12 cellular contexts compared by ENCODE assay signal in the genomic region with DNA sequence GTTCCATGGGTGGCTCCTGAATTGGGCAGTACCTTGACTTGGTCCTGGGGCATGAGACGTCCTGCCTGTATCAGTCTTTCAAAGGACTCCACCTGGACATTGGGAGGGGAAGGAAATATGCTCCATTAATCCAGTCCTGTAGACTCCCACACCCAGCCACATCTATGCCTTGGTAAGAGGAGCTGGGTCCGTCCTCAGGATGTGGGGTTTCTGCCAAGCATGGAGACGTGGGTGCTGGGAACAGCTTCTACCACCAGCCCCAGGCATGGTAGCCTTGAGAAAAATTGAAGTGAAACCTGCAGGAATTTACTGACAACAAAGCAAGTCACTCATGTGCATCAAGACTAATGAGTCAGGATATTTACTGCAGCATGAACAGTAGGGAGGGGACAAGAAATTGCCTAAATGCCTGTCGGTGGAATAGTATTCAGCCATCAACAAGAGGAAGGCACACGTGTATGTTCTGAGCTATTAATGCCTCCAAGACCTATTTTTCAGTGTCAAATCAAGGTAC. TPM values are rescaled to one million over a fixed set of nuclear protein-coding genes. Genes with fewer than 3 reads are reported as not detected.
DNase-seq lines count a peak whose midpoint lies in the region; ATAC-seq and TF ChIP-seq lines count a peak whose summit lies in the region.
"Had no signal": no experiment of that assay in that cellular context is flagged by ENCODE, and none has a peak within 500 bp of the region (broad histone marks: within the 10 kb centered on the region; RNA-seq: fewer than 3 reads in every experiment).

No MANE protein-coding gene starts in this region.

- H3K27me3 Mint-ChIP-seq in mesothelial cell of epicardium (ENCODE audit: low read depth): no peaks in the 10 kb centered on the region

- H3K36me3 Mint-ChIP-seq in activated naive CD4-positive, alpha-beta T cell treated with anti-CD3 and anti-CD28 coated beads, Interleukin-2, amount 50 U/mL, for 72 hours: peaks cover 58 to 65% of the 10 kb centered on the region in 2 donors
- H3K36me3 Mint-ChIP-seq in mesothelial cell of epicardium: peaks cover 33% of the 10 kb centered on the region

- no peak for TF ChIP-seq CTCF in mesothelial cell of epicardium (IDR thresholded peaks at IDR 0.05; ENCODE audit: unreplicated experiment)

- peaks cover 4% of the 10 kb centered on the region for H3K4me1 Mint-ChIP-seq in mesothelial cell of epicardium

- H3K9me3 Mint-ChIP-seq in activated naive CD4-positive, alpha-beta T cell treated with anti-CD3 and anti-CD28 coated beads, Interleukin-2, amount 50 U/mL, for 72 hours: peaks cover 0 to 2% of the 10 kb centered on the region in 2 donors
- no peaks in the 10 kb centered on the region for H3K9me3 Mint-ChIP-seq in mesothelial cell of epicardium

- DNase-seq in CD1c-positive myeloid dendritic cell (ENCODE audit: extremely low spot score): peak; percentile 73
- no peak for DNase-seq in activated naive CD4-positive, alpha-beta T cell treated with anti-CD3 and anti-CD28 coated beads, Interleukin-2, amount 50 U/mL, for 72 hours (ENCODE audit: low spot score in 2 of 2)
- DNase-seq in medulla oblongata (ENCODE audit: extremely low spot score): peak; percentile 28
- no peak for DNase-seq in NCI-H524 (lab: John Stamatoyannopoulos, UW)
- no peak for DNase-seq in mesothelial cell of epicardium (ENCODE audit: low spot score in 2 of 2, unreplicated experiment in 2 of 2)
- DNase-seq: SW 1271 had no signal

- H3K4me3 Mint-ChIP-seq in mesothelial cell of epicardium: no peak overlapping the region

- TF ChIP-seq EP300 in Ishikawa (IDR thresholded peaks at IDR 0.05; ENCODE audit: borderline replicate concordance): peak; percentile 96

- peak; percentile 39 for TF ChIP-seq RAD21 in Ishikawa (IDR thresholded peaks at IDR 0.05; ENCODE audit: low read depth)

- ATAC-seq in activated naive CD4-positive, alpha-beta T cell treated with anti-CD3 and anti-CD28 coated beads, Interleukin-2, amount 50 U/mL, for 72 hours: no peak
- ATAC-seq in HG03039 (IDR thresholded peaks at IDR 0.05; ENCODE audit: unreplicated experiment): no peak
- ATAC-seq in GM21825 (IDR thresholded peaks at IDR 0.05; ENCODE audit: unreplicated experiment): no peak

- peak overlapping the region; percentile 92 to 96 for H3K27ac Mint-ChIP-seq in activated naive CD4-positive, alpha-beta T cell treated with anti-CD3 and anti-CD28 coated beads, Interleukin-2, amount 50 U/mL, for 72 hours
- H3K27ac Mint-ChIP-seq in mesothelial cell of epicardium: no peak overlapping the region

TF ChIP-seq in Ishikawa, 13 proteins besides CTCF, POLR2A, EP300 and RAD21:
- TF ChIP-seq YY1 (IDR thresholded peaks at IDR 0.05; ENCODE audit: low read depth) (no peak), CEBPB (IDR thresholded peaks at IDR 0.05) (peak; percentile 64; the same call in 1 of the 2 replicates), TAF1 (IDR thresholded peaks at IDR 0.05; ENCODE audit: low read depth) (no peak), FOXM1 (IDR thresholded peaks at IDR 0.05; ENCODE audit: borderline replicate concordance, low read depth) (peak; percentile 92), CREB1 (IDR thresholded peaks at IDR 0.05; ENCODE audit: low read depth) (no peak), ZBTB7A (IDR thresholded peaks at IDR 0.05; ENCODE audit: low read depth) (no peak), TEAD4 (IDR thresholded peaks at IDR 0.05) (peak; percentile 95), NFIC (IDR thresholded peaks at IDR 0.05) (peak; percentile 88), TCF12 (IDR thresholded peaks at IDR 0.05; ENCODE audit: low read depth) (peak; percentile 96), EGR1 (IDR thresholded peaks at IDR 0.05) (peak; percentile 40; the same call in 1 of the 2 replicates)
- TF ChIP-seq, protein P1, sequence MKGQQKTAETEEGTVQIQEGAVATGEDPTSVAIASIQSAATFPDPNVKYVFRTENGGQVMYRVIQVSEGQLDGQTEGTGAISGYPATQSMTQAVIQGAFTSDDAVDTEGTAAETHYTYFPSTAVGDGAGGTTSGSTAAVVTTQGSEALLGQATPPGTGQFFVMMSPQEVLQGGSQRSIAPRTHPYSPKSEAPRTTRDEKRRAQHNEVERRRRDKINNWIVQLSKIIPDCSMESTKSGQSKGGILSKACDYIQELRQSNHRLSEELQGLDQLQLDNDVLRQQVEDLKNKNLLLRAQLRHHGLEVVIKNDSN (IDR thresholded peaks at IDR 0.05): no peak
- TF ChIP-seq, protein P2, sequence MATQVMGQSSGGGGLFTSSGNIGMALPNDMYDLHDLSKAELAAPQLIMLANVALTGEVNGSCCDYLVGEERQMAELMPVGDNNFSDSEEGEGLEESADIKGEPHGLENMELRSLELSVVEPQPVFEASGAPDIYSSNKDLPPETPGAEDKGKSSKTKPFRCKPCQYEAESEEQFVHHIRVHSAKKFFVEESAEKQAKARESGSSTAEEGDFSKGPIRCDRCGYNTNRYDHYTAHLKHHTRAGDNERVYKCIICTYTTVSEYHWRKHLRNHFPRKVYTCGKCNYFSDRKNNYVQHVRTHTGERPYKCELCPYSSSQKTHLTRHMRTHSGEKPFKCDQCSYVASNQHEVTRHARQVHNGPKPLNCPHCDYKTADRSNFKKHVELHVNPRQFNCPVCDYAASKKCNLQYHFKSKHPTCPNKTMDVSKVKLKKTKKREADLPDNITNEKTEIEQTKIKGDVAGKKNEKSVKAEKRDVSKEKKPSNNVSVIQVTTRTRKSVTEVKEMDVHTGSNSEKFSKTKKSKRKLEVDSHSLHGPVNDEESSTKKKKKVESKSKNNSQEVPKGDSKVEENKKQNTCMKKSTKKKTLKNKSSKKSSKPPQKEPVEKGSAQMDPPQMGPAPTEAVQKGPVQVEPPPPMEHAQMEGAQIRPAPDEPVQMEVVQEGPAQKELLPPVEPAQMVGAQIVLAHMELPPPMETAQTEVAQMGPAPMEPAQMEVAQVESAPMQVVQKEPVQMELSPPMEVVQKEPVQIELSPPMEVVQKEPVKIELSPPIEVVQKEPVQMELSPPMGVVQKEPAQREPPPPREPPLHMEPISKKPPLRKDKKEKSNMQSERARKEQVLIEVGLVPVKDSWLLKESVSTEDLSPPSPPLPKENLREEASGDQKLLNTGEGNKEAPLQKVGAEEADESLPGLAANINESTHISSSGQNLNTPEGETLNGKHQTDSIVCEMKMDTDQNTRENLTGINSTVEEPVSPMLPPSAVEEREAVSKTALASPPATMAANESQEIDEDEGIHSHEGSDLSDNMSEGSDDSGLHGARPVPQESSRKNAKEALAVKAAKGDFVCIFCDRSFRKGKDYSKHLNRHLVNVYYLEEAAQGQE (IDR thresholded peaks at IDR 0.05; ENCODE audit: low read depth): no peak
- TF ChIP-seq, protein P3, sequence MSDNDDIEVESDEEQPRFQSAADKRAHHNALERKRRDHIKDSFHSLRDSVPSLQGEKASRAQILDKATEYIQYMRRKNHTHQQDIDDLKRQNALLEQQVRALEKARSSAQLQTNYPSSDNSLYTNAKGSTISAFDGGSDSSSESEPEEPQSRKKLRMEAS (IDR thresholded peaks at IDR 0.05): peak; percentile 83
TF ChIP-seq in Ishikawa: peak in this region for 7.

RNA-seq across cellular contexts. Expression of a gene that starts 23.2 kb away (rescaled TPM):
- total RNA-seq in activated naive CD4-positive, alpha-beta T cell treated with anti-CD3 and anti-CD28 coated beads, Interleukin-2, amount 50 U/mL, for 72 hours: 100 to 1,000 TPM; 165 to 174 TPM
- total RNA-seq in mesothelial cell of epicardium: 19.6 to 24.0 TPM (median 23.1 TPM) in 3 replicates

RNA-seq across cellular contexts. Expression of a gene that starts 34.9 kb away (rescaled TPM):
- total RNA-seq in activated naive CD4-positive, alpha-beta T cell treated with anti-CD3 and anti-CD28 coated beads, Interleukin-2, amount 50 U/mL, for 72 hours: not detected
- total RNA-seq in mesothelial cell of epicardium: not detected in 3 replicates
- total RNA-seq: body of pancreas, G401, smooth muscle cell had no signal

RNA-seq across cellular contexts. Expression of a gene that starts 41.7 kb away (rescaled TPM):
- not detected for total RNA-seq in activated naive CD4-positive, alpha-beta T cell treated with anti-CD3 and anti-CD28 coated beads, Interleukin-2, amount 50 U/mL, for 72 hours
- not detected in 3 replicates for total RNA-seq in mesothelial cell of epicardium
- total RNA-seq: G401, smooth muscle cell had no signal

Comparison
In these comparisons a context has a peak if more than half of its experiments do, and no peak if none do; other contexts are left out.
1. DNase-seq: peak in CD1c-positive myeloid dendritic cell (single experiment) and medulla oblongata (single experiment); none in activated naive CD4-positive, alpha-beta T cell treated with anti-CD3 and anti-CD28 coated beads, Interleukin-2, amount 50 U/mL, for 72 hours (0 of 2), NCI-H524 (0 of 2) and mesothelial cell of epicardium (0 of 2).